In genomic region chr2:237774811-237775553, GRCh38 we compare ENCODE assay signal across 9 cellular contexts. TPM values are rescaled to one million over a fixed set of nuclear protein-coding genes. Genes with fewer than 3 reads are reported as not detected.
DNase-seq lines count a peak whose midpoint lies in the region; ATAC-seq, FAIRE-seq and TF ChIP-seq lines count a peak whose summit lies in the region.
"Had no signal": no experiment of that assay in that cellular context is flagged by ENCODE, and none has a peak within 500 bp of the region (broad histone marks: within the 10 kb centered on the region; RNA-seq: fewer than 3 reads in every experiment).

No MANE protein-coding gene starts in this region.

- no peaks in the 10 kb centered on the region for H3K4me1 ChIP-seq in Loucy (ENCODE audit: insufficient read depth, low read length, poor library complexity, severe bottlenecking)
- no peaks in the 10 kb centered on the region for H3K4me1 ChIP-seq in kidney (ENCODE audit: control insufficient read depth in 1 of 2, insufficient read depth in 1 of 2, low read depth in 1 of 2, low read length in 2 of 2)

- peaks cover 72% of the 10 kb centered on the region; the same call in 1 of the 2 replicates for H3K36me3 ChIP-seq in Loucy (ENCODE audit: insufficient read depth, low read length)
- H3K36me3 ChIP-seq in kidney (ENCODE audit: control insufficient read depth in 1 of 2, insufficient read depth in 2 of 2, low read length in 2 of 2): peaks cover 5 to 19% of the 10 kb centered on the region in 2 donors

- no peak overlapping the region for H3K4me3 ChIP-seq in Loucy (ENCODE audit: low read length, poor library complexity, severe bottlenecking)
- no peak overlapping the region for H3K4me3 ChIP-seq in kidney (ENCODE audit: low read length in 2 of 2)

- H3K9ac ChIP-seq in Loucy (ENCODE audit: low read depth, low read length, poor library complexity, severe bottlenecking) (no peak overlapping the region), kidney (ENCODE audit: low read length in 2 of 2) (no peak overlapping the region)

- H3K27ac ChIP-seq in kidney (ENCODE audit: low read depth in 2 of 2, low read length in 2 of 2): no peak overlapping the region

- H3F3A ChIP-seq in Loucy (ENCODE audit: low read depth): no peaks in the 10 kb centered on the region

- no peak for ATAC-seq in GM19452 (IDR thresholded peaks at IDR 0.05; ENCODE audit: unreplicated experiment)

- in situ Hi-C loops in T47D (cut with HindIII; ENCODE audit: low pct_unique_long_range_greater_than_20kb, low sequenced_read_pairs): no loop called here

- TF ChIP-seq CTCF in GM12874 (IDR thresholded peaks at IDR 0.05; ENCODE audit: insufficient read depth, low read depth, low read length) (peak; percentile 62), Loucy (conservative IDR thresholded peaks at IDR 0.05; ENCODE audit: low read length) (peak; percentile 77), kidney (IDR thresholded peaks at IDR 0.05; ENCODE audit: borderline replicate concordance, extremely low read depth, insufficient read depth) (peak; percentile 52)

- no peaks in the 10 kb centered on the region for H4K20me1 ChIP-seq in Loucy (ENCODE audit: insufficient read depth, low read length, poor library complexity, severe bottlenecking)

- no peaks in the 10 kb centered on the region for H3K27me3 ChIP-seq in Loucy (ENCODE audit: insufficient read depth, low read length, poor library complexity, severe bottlenecking)

- H3K9me3 ChIP-seq in Loucy (ENCODE audit: insufficient read depth, low read depth, low read length) (no peaks in the 10 kb centered on the region), kidney (ENCODE audit: control insufficient read depth in 1 of 2, low read length in 2 of 2) (no peaks in the 10 kb centered on the region)

- H3K9me2 ChIP-seq in Loucy (replicated peaks; ENCODE audit: low read depth, low read length): no peaks in the 10 kb centered on the region

- no peaks in the 10 kb centered on the region for H3K79me2 ChIP-seq in Loucy (ENCODE audit: insufficient read depth, low read length)

- intact Hi-C loops in kidney (cut with DNase I): no loop called here

- no peak overlapping the region for H2AFZ ChIP-seq in Loucy (ENCODE audit: low read length)

- no peak for FAIRE-seq in kidney (lab: Jason Lieb, UNC)
- FAIRE-seq: islet of Langerhans had no signal

- DNase-seq in A172 (ENCODE audit: low spot score) (peak; percentile 56), SW480 (ENCODE audit: low spot score) (peak; percentile 57), T47D (ENCODE audit: low read depth in 1 of 2, low spot score in 1 of 2) (peak; percentile 39 to 84), kidney (no peak)
- DNase-seq in stimulated activated CD4-positive, alpha-beta T cell treated with anti-CD3 and anti-CD28 coated beads, Interleukin-4, amount 100 ng/mL, for 4 hours: peak; percentile 18 to 33

- H3K4me2 ChIP-seq in Loucy (ENCODE audit: low read depth, low read length, poor library complexity, severe bottlenecking): no peak overlapping the region

RNA-seq across cellular contexts. Expression of gene RBM44, which starts 23.6 kb away (rescaled TPM):
- 0.45 TPM in 1 of 2 replicates, not detected in the other for total RNA-seq in A172 (2014; rRNA removed; shearing (Covaris generic))
- 0.72 TPM for total RNA-seq in kidney
- not detected for polyA plus RNA-seq in kidney (ENCODE audit: insufficient read depth, low read depth, low replicate concordance)
